ENCODE assay signal across 21 cellular contexts in the genomic region with DNA sequence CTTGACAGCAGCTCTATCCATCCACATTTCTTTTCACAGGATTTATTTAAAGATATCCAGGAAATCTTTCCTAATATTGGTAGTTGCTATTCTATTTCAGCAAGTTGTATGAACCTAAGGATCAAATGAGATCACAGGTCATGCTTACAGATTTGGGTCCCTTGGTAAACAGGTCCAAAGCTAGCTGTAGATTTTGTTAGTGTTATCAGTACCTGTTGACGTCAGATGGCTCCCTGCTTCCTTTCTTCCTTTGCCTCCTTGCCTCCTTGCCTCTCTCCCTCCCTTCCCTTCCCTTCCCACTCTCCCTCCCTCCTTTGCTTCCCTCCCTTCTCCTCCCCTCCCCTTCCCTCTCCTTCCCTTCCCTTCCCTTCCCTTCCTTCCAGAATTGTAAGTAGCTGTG.
A peak's percentile ranks its signal among the peaks of the same experiment; 100 is the strongest.
DNase-seq lines count a peak whose midpoint lies in the region; ATAC-seq, FAIRE-seq and TF ChIP-seq lines count a peak whose summit lies in the region.
"Had no signal": no experiment of that assay in that cellular context is flagged by ENCODE, and none has a peak within 500 bp of the region (broad histone marks: within the 10 kb centered on the region; RNA-seq: fewer than 3 reads in every experiment).

No MANE protein-coding gene starts in this region.

- no peak overlapping the region for H3K4me3 ChIP-seq in K562
- H3K4me3 ChIP-seq in SK-N-SH (ENCODE audit: low read depth in 2 of 2, low read length in 1 of 2) = no peak overlapping the region
- H3K4me3 ChIP-seq: A549 had no signal

- CTCF ChIA-PET in K562 (lab: Yijun Ruan, JAX; ENCODE audit: low intra/inter-chr PET ratio) (interaction anchor here (0.7 kb wide), 1 partner anchor 26 kb away, joined by 3 read pairs; no protein-coding TSS in a partner anchor), SK-N-SH (lab: Yijun Ruan, JAX) (interaction anchor here (0.7 to 1.7 kb wide), 6 partner anchors 9 to 298 kb away, joined by 3 to 5 read pairs (median 4); no protein-coding TSS in a partner anchor)

- TF ChIP-seq RAD21 in K562 (CRISPR knock-in tag; conservative IDR thresholded peaks at IDR 0.05 in 1 of 2, IDR thresholded peaks at IDR 0.05 in 1 of 2) (no peak), SK-N-SH (IDR thresholded peaks at IDR 0.05; ENCODE audit: low read length) (no peak)

- BruUV-seq in K562 (replicated peaks; lab: Mats Ljungman, UMichigan) = no TSS peak

- H3K4me2 ChIP-seq in K562 (ENCODE audit: insufficient read depth, low read length) (no peak overlapping the region), SK-N-SH (no peak overlapping the region)
- H3K4me2 ChIP-seq: A549 had no signal

- H3K27me3 ChIP-seq in K562 (ENCODE audit: control insufficient read depth in 2 of 2, insufficient read depth in 2 of 2, low read length in 2 of 2) (no peaks in the 10 kb centered on the region), SK-N-SH (ENCODE audit: insufficient read depth) (no peaks in the 10 kb centered on the region)

- H3K27ac ChIP-seq in K562 (ENCODE audit: extremely low read depth, low read depth, low read length) = no peak overlapping the region
- H3K27ac ChIP-seq in SK-N-SH (ENCODE audit: low read depth in 2 of 2, low read length in 1 of 2) = no peak overlapping the region
- H3K27ac ChIP-seq: 22Rv1, A549, C4-2B, HL-60 had no signal

- no peaks in the 10 kb centered on the region for H3K9me2 ChIP-seq in SK-N-SH

- H4K20me1 ChIP-seq in K562 (replicated peaks; ENCODE audit: control insufficient read depth, insufficient read depth, low read length) (no peaks in the 10 kb centered on the region), SK-N-SH (ENCODE audit: insufficient read depth) (no peaks in the 10 kb centered on the region)

- TF ChIP-seq CTCF in K562 (IDR thresholded peaks at IDR 0.05 in 2 of 3, conservative IDR thresholded peaks at IDR 0.05 in 1 of 3; ENCODE audit: insufficient read depth in 2 of 3, low read depth in 1 of 3, low read length in 3 of 3) = no peak
- TF ChIP-seq CTCF in SK-N-SH (IDR thresholded peaks at IDR 0.05) = no peak

- WGBS in K562 (ENCODE audit: insufficient coverage, low coverage, missing lambda C conversion rate) = 17% methylated on average over 1 of the region's 1 CpG
- 81% methylated on average over 1 of the region's 1 CpG for WGBS in SK-N-SH (ENCODE audit: low lambda C conversion rate)

- TF ChIP-seq EP300 in K562 (IDR thresholded peaks at IDR 0.05; ENCODE audit: low read length) (no peak), SK-N-SH (IDR thresholded peaks at IDR 0.05; ENCODE audit: borderline replicate concordance in 1 of 2, low read depth in 1 of 2, low read length in 1 of 2) (no peak)

- H3K4me1 ChIP-seq in K562 (replicated peaks in 1 of 2; ENCODE audit: control insufficient read depth in 2 of 2, insufficient read depth in 2 of 2, low read length in 2 of 2) = no peaks in the 10 kb centered on the region
- no peaks in the 10 kb centered on the region for H3K4me1 ChIP-seq in SK-N-SH (ENCODE audit: control insufficient read depth in 1 of 2, insufficient read depth in 2 of 2, low read depth in 1 of 2, low read length in 1 of 2)
- H3K4me1 ChIP-seq: A549 had no signal

- H3K79me2 ChIP-seq in K562 (ENCODE audit: control insufficient read depth, insufficient read depth, low read length) (no peaks in the 10 kb centered on the region), SK-N-SH (ENCODE audit: insufficient read depth) (no peaks in the 10 kb centered on the region)

- POLR2A ChIA-PET in K562 (lab: Yijun Ruan, JAX) = interaction anchor here (1.5 to 1.7 kb wide), 2 partner anchors 17 to 44 kb away, joined by 4 read pairs; no protein-coding TSS in a partner anchor
- POLR2A ChIA-PET in SK-N-SH (lab: Yijun Ruan, JAX) = no interaction called here

- H2AFZ ChIP-seq in K562 (ENCODE audit: low read depth, low read length) (no peak overlapping the region), SK-N-SH (ENCODE audit: low read depth) (no peak overlapping the region)

- H3K9ac ChIP-seq in K562 (ENCODE audit: insufficient read depth in 1 of 2, low read depth in 2 of 2, low read length in 2 of 2) (no peak overlapping the region), SK-N-SH (no peak overlapping the region)

- DNase-seq in NCI-H82 (lab: John Stamatoyannopoulos, UW) (peak; percentile 16), NCI-H82 treated with DMSO at 0.1 percent for 48 hours (lab: John Stamatoyannopoulos, UW; ENCODE audit: unreplicated experiment) (no peak), K562 (ENCODE audit: extremely low read depth in 1 of 4, low spot score in 3 of 4) (no peak), left kidney (ENCODE audit: low read depth, low spot score) (peak; percentile 3), SK-N-SH (no peak)
- no peak for DNase-seq in activated CD4-positive, CD25-positive, alpha-beta regulatory T cell treated with anti-CD3 and anti-CD28 coated beads, Interleukin-2, amount 50 U/mL, for 72 hours
- no peak for DNase-seq in stimulated activated naive CD4-positive, alpha-beta T cell (lab: John Stamatoyannopoulos, UW)
- DNase-seq: AML-193; Caco-2; CD4-positive, alpha-beta T cell; DMS153; DMS79; GF-D8; HCEC 1CT; HFFc6 had no signal

- no peak for TF ChIP-seq POLR2A in K562 (conservative IDR thresholded peaks at IDR 0.05)

- no peaks in the 10 kb centered on the region for H3K36me3 ChIP-seq in K562 (ENCODE audit: control insufficient read depth, insufficient read depth, low read length)
- H3K36me3 ChIP-seq in SK-N-SH (replicated peaks in 1 of 2; ENCODE audit: control insufficient read depth in 1 of 2, insufficient read depth in 2 of 2, low read length in 1 of 2) = no peaks in the 10 kb centered on the region

- no peak for ATAC-seq in K562
- ATAC-seq in GM18909 (IDR thresholded peaks at IDR 0.05; ENCODE audit: poor library complexity, unreplicated experiment) = no peak
- ATAC-seq: A549 had no signal

- intact Hi-C loops in K562 (cut with micrococcal nuclease) = no loop called here

- H3K9me3 ChIP-seq in K562 (replicated peaks; ENCODE audit: control insufficient read depth, insufficient read depth, low read depth, low read length) (no peaks in the 10 kb centered on the region), SK-N-SH (no peaks in the 10 kb centered on the region)
- H3K9me3 ChIP-seq: A549 had no signal

- FAIRE-seq in K562 (lab: Jason Lieb, UNC) = no peak
- FAIRE-seq: GM19239 had no signal

- in situ Hi-C loops in K562 (cut with MboI) = no loop called here

- no peaks in the 10 kb centered on the region for H3F3A ChIP-seq in SK-N-SH (replicated peaks; ENCODE audit: insufficient read depth)

- no peaks in the 10 kb centered on the region for H3K9me1 ChIP-seq in K562 (ENCODE audit: control insufficient read depth, insufficient read depth, low read length)

TF ChIP-seq in K562, 482 proteins besides CTCF, POLR2A, EP300 and RAD21:
- TF ChIP-seq OTX1 (CRISPR knock-in tag; IDR thresholded peaks at IDR 0.05) (0 out of 2 replicates have a peak, but pooled peaks have one; percentile 47), CXXC5 (CRISPR knock-in tag; IDR thresholded peaks at IDR 0.05) (no peak), DMBX1 (CRISPR knock-in tag; IDR thresholded peaks at IDR 0.05; ENCODE audit: borderline replicate concordance) (no peak), PRPF4 (IDR thresholded peaks at IDR 0.05; ENCODE audit: insufficient read depth, low read depth, low read length, poor library complexity, severe bottlenecking) (no peak)

TF ChIP-seq in SK-N-SH, 30 proteins besides CTCF, POLR2A, EP300 and RAD21:
- TF ChIP-seq FOXJ3 (CRISPR knock-in tag; IDR thresholded peaks at IDR 0.05) (no peak), POLR2AphosphoS5 (IDR thresholded peaks at IDR 0.05; ENCODE audit: low read depth, low read length) (no peak), TAF1 (IDR thresholded peaks at IDR 0.05; ENCODE audit: borderline replicate concordance, low read depth, low read length) (no peak), RFX5 (IDR thresholded peaks at IDR 0.05; ENCODE audit: low read length) (no peak), YY1 (IDR thresholded peaks at IDR 0.05; ENCODE audit: low read depth) (no peak), RXRA (IDR thresholded peaks at IDR 0.05; ENCODE audit: borderline replicate concordance, low read depth) (no peak), PBX3 (IDR thresholded peaks at IDR 0.05) (no peak), FOXM1 (IDR thresholded peaks at IDR 0.05; ENCODE audit: low read depth) (no peak), GATA2 (CRISPR knock-in tag; IDR thresholded peaks at IDR 0.05) (no peak), NRF1 (IDR thresholded peaks at IDR 0.05; ENCODE audit: low read depth, low read length) (no peak), CHD2 (IDR thresholded peaks at IDR 0.05; ENCODE audit: low read length, partially characterized antibody) (no peak), SMC3 (IDR thresholded peaks at IDR 0.05; ENCODE audit: low read depth, low read length) (no peak), TCF12 (IDR thresholded peaks at IDR 0.05) (no peak), TEAD4 (IDR thresholded peaks at IDR 0.05; ENCODE audit: borderline replicate concordance, insufficient read depth) (no peak), SIN3A (IDR thresholded peaks at IDR 0.05; ENCODE audit: borderline replicate concordance, low read depth, low read length) (no peak), NFIC (IDR thresholded peaks at IDR 0.05; ENCODE audit: borderline replicate concordance) (no peak)
TF ChIP-seq in SK-N-SH: peak in this region for 0.

Comparison
In these comparisons a context has a peak if more than half of its experiments do, and no peak if none do; other contexts are left out.
1. DNase-seq: peak in NCI-H82 (single experiment) and left kidney (single experiment); none in NCI-H82 treated with DMSO at 0.1 percent for 48 hours (single experiment), K562 (0 of 4), SK-N-SH (single experiment), activated CD4-positive, CD25-positive, alpha-beta regulatory T cell treated with anti-CD3 and anti-CD28 coated beads, Interleukin-2, amount 50 U/mL, for 72 hours (single experiment) and stimulated activated naive CD4-positive, alpha-beta T cell (0 of 6).